Comparison of ENCODE assay signal across 1 cellular context in the genomic region with DNA sequence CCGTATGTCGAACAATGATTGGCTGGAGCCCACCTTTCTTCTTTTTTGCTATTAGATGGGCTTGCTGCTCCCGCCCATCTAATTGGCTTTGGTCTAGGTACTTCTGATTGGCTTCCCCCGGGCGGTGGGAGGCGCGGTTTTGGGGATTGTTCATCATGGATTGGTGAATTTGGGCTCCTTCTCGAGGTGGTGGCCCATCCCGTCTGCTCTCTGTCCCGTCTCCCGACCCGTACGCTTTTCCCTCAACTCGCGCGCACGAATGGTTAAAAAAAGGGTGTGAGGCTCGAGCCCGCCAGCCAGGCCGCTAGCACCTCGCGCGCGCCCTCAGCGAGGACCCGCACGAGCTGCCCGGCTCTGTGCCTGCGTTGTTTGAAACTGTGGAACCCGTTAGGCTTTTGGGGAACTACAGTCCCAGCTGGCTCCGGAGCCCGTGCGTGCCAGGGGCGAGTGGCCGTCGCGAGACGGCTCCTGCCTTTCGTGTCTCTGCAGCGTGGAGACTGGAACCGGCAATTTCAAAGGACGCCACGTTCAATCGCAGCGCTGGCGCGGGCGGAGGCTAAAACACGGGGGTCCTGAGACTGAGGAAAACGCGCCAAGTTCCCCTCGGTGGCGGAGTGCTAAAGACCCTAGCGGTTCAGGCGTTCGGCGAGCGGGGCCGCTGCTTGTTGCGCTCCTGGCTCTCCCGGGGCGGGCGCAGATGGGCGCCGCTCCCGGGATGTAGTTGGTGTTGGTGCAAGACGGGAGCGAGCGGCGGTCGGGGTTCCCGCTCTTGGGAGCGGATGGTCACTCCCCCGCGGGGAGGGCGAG.
TF ChIP-seq lines count a peak whose summit lies in the region.

A gene with protein sequence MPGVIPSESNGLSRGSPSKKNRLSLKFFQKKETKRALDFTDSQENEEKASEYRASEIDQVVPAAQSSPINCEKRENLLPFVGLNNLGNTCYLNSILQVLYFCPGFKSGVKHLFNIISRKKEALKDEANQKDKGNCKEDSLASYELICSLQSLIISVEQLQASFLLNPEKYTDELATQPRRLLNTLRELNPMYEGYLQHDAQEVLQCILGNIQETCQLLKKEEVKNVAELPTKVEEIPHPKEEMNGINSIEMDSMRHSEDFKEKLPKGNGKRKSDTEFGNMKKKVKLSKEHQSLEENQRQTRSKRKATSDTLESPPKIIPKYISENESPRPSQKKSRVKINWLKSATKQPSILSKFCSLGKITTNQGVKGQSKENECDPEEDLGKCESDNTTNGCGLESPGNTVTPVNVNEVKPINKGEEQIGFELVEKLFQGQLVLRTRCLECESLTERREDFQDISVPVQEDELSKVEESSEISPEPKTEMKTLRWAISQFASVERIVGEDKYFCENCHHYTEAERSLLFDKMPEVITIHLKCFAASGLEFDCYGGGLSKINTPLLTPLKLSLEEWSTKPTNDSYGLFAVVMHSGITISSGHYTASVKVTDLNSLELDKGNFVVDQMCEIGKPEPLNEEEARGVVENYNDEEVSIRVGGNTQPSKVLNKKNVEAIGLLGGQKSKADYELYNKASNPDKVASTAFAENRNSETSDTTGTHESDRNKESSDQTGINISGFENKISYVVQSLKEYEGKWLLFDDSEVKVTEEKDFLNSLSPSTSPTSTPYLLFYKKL (plus strand): TSS at position 584 of the 807 bp plus-strand sequence. CDS start 2,819 bp downstream, outside the sequence.

TF ChIP-seq in HEK293, 187 proteins besides CTCF, POLR2A, EP300 and RAD21 (continued from another document):
- TF ChIP-seq ZNF292 (tag by site-specific recombination; IDR thresholded peaks at IDR 0.05; ENCODE audit: borderline replicate concordance, low read depth) (no peak), ZNF529 (tag by site-specific recombination; IDR thresholded peaks at IDR 0.05; ENCODE audit: insufficient replicate concordance) (no peak), YY1 (tag by site-specific recombination; IDR thresholded peaks at IDR 0.05) (peak; percentile 73), ZNF777 (tag by site-specific recombination; IDR thresholded peaks at IDR 0.05; ENCODE audit: borderline replicate concordance) (peak; percentile 48; the same call in 1 of the 2 replicates), KLF7 (tag by site-specific recombination; IDR thresholded peaks at IDR 0.05; ENCODE audit: borderline replicate concordance) (peak; percentile 87), ZNF785 (tag by site-specific recombination; IDR thresholded peaks at IDR 0.05) (0 out of 2 replicates have a peak, but pooled peaks have one; percentile 71), OSR2 (tag by site-specific recombination; IDR thresholded peaks at IDR 0.05) (0 out of 2 replicates have a peak, but pooled peaks have one; percentile 7), KLF8 (tag by site-specific recombination; IDR thresholded peaks at IDR 0.05) (peak; percentile 65), ZNF660 (tag by site-specific recombination; IDR thresholded peaks at IDR 0.05) (peak; percentile 75; the same call in 1 of the 2 replicates), OVOL3 (tag by site-specific recombination; IDR thresholded peaks at IDR 0.05) (peak; percentile 56; the same call in 1 of the 2 replicates), ZNF221 (tag by site-specific recombination; IDR thresholded peaks at IDR 0.05; ENCODE audit: borderline replicate concordance) (no peak), ZSCAN30 (tag by site-specific recombination; IDR thresholded peaks at IDR 0.05) (peak; percentile 88; the same call in 1 of the 2 replicates), ZNF585B (tag by site-specific recombination; IDR thresholded peaks at IDR 0.05) (no peak), BCL11A (tag by site-specific recombination; IDR thresholded peaks at IDR 0.05; ENCODE audit: low read depth) (peak; percentile 56; the same call in 1 of the 2 replicates), KLF9 (tag by site-specific recombination; IDR thresholded peaks at IDR 0.05; ENCODE audit: low read depth) (peak; percentile 73; the same call in 1 of the 2 replicates), ZNF623 (tag by site-specific recombination; IDR thresholded peaks at IDR 0.05) (0 out of 2 replicates have a peak, but pooled peaks have one; percentile 23), ZNF146 (tag by site-specific recombination; IDR thresholded peaks at IDR 0.05) (no peak; the same call in 1 of the 2 replicates), ZNF561 (tag by site-specific recombination; IDR thresholded peaks at IDR 0.05; ENCODE audit: borderline replicate concordance) (peak; percentile 72; the same call in 1 of the 2 replicates), ZNF549 (tag by site-specific recombination; IDR thresholded peaks at IDR 0.05) (no peak), ZXDB (tag by site-specific recombination; IDR thresholded peaks at IDR 0.05) (peak; percentile 75), ZBTB17 (tag by site-specific recombination; IDR thresholded peaks at IDR 0.05) (peak; percentile 68), ZNF266 (tag by site-specific recombination; IDR thresholded peaks at IDR 0.05; ENCODE audit: low read depth) (no peak), IKZF3 (tag by site-specific recombination; IDR thresholded peaks at IDR 0.05) (peak; percentile 79), ZNF629 (tag by site-specific recombination; IDR thresholded peaks at IDR 0.05) (peak; percentile 81), SP3 (tag by site-specific recombination; IDR thresholded peaks at IDR 0.05) (peak; percentile 88; the same call in 1 of the 2 replicates), ZNF843 (tag by site-specific recombination; IDR thresholded peaks at IDR 0.05) (peak; percentile 65)
- TF ChIP-seq, protein P1, sequence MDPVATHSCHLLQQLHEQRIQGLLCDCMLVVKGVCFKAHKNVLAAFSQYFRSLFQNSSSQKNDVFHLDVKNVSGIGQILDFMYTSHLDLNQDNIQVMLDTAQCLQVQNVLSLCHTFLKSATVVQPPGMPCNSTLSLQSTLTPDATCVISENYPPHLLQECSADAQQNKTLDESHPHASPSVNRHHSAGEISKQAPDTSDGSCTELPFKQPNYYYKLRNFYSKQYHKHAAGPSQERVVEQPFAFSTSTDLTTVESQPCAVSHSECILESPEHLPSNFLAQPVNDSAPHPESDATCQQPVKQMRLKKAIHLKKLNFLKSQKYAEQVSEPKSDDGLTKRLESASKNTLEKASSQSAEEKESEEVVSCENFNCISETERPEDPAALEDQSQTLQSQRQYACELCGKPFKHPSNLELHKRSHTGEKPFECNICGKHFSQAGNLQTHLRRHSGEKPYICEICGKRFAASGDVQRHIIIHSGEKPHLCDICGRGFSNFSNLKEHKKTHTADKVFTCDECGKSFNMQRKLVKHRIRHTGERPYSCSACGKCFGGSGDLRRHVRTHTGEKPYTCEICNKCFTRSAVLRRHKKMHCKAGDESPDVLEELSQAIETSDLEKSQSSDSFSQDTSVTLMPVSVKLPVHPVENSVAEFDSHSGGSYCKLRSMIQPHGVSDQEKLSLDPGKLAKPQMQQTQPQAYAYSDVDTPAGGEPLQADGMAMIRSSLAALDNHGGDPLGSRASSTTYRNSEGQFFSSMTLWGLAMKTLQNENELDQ (tag by site-specific recombination; IDR thresholded peaks at IDR 0.05; ENCODE audit: low read depth) = no peak
- TF ChIP-seq, protein P2, sequence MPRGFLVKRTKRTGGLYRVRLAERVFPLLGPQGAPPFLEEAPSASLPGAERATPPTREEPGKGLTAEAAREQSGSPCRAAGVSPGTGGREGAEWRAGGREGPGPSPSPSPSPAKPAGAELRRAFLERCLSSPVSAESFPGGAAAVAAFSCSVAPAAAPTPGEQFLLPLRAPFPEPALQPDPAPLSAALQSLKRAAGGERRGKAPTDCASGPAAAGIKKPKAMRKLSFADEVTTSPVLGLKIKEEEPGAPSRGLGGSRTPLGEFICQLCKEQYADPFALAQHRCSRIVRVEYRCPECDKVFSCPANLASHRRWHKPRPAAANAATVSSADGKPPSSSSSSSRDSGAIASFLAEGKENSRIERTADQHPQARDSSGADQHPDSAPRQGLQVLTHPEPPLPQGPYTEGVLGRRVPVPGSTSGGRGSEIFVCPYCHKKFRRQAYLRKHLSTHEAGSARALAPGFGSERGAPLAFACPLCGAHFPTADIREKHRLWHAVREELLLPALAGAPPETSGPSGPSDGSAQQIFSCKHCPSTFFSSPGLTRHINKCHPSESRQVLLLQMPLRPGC (tag by site-specific recombination; IDR thresholded peaks at IDR 0.05) = peak; percentile 72
- TF ChIP-seq, protein P3, sequence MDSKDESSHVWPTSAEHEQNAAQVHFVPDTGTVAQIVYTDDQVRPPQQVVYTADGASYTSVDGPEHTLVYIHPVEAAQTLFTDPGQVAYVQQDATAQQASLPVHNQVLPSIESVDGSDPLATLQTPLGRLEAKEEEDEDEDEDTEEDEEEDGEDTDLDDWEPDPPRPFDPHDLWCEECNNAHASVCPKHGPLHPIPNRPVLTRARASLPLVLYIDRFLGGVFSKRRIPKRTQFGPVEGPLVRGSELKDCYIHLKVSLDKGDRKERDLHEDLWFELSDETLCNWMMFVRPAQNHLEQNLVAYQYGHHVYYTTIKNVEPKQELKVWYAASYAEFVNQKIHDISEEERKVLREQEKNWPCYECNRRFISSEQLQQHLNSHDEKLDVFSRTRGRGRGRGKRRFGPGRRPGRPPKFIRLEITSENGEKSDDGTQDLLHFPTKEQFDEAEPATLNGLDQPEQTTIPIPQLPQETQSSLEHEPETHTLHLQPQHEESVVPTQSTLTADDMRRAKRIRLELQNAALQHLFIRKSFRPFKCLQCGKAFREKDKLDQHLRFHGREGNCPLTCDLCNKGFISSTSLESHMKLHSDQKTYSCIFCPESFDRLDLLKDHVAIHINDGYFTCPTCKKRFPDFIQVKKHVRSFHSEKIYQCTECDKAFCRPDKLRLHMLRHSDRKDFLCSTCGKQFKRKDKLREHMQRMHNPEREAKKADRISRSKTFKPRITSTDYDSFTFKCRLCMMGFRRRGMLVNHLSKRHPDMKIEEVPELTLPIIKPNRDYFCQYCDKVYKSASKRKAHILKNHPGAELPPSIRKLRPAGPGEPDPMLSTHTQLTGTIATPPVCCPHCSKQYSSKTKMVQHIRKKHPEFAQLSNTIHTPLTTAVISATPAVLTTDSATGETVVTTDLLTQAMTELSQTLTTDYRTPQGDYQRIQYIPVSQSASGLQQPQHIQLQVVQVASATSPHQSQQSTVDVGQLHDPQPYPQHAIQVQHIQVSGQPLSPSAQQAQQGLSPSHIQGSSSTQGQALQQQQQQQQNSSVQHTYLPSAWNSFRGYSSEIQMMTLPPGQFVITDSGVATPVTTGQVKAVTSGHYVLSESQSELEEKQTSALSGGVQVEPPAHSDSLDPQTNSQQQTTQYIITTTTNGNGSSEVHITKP (tag by site-specific recombination; IDR thresholded peaks at IDR 0.05) = peak; percentile 70
- TF ChIP-seq, protein P4, sequence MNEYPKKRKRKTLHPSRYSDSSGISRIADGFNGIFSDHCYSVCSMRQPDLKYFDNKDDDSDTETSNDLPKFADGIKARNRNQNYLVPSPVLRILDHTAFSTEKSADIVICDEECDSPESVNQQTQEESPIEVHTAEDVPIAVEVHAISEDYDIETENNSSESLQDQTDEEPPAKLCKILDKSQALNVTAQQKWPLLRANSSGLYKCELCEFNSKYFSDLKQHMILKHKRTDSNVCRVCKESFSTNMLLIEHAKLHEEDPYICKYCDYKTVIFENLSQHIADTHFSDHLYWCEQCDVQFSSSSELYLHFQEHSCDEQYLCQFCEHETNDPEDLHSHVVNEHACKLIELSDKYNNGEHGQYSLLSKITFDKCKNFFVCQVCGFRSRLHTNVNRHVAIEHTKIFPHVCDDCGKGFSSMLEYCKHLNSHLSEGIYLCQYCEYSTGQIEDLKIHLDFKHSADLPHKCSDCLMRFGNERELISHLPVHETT (tag by site-specific recombination; IDR thresholded peaks at IDR 0.05) = peak; percentile 84
TF ChIP-seq in HEK293: peak in this region for 71.
